In the genomic region with DNA sequence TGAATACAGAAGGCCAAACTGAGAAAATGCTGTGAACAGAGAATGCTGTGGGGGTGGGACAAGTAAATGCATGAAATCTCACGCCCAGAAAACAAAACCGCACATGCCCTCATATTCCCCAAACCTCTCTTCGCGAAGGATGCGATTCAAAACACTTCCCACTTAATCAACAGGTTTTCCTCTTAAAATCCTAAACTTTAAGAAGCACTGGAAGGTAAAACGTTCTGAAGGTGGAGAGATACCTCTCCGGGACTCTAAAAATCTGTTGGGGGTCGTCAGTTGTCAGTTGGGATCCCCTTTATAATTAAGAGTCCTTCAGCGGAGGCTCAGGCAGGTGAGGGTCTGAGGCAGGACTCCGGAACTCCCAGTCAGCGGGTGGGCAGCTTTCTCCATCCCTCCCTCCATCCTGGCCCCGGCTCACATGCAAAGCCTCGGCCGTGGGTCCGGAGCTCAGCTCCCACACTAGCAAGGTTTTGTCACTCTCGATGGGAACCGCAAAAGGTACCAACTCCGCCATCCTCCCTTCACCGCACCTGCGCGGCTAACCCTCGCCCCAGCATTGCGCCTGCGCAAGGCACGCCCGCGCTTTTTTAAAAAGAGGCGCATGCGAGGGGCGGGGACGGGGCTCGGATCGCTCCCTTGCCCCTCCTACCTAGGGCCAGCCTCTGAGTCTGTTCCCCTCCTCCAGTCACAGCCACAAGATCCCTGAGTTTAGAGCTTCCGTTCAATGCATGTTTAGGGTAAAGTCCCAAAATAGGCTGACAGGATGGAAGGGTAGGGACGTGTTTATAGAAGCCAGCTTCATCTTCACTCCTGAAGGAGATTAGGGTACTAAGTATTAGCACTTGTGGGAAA, we compare ENCODE assay signal across 8 cellular contexts. TPM values are rescaled to one million over a fixed set of nuclear protein-coding genes. Genes with fewer than 3 reads are reported as not detected.
DNase-seq lines count a peak whose midpoint lies in the region; ATAC-seq and TF ChIP-seq lines count a peak whose summit lies in the region.

A gene with protein sequence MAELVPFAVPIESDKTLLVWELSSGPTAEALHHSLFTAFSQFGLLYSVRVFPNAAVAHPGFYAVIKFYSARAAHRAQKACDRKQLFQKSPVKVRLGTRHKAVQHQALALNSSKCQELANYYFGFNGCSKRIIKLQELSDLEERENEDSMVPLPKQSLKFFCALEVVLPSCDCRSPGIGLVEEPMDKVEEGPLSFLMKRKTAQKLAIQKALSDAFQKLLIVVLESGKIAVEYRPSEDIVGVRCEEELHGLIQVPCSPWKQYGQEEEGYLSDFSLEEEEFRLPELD (minus strand): TSS at position 563 of the 855 bp plus-strand sequence. CDS start 46 bp downstream, at position 517.

- ATAC-seq in natural killer cell treated with Interleukin-12 subunit alpha and Interleukin-12 subunit beta and Interleukin-15 and Interleukin-18, amount 100 ng/mL, for 72 hours: peak; percentile 97 to 99

- no peaks in the 10 kb centered on the region for H3K27me3 Mint-ChIP-seq in natural killer cell treated with Interleukin-12 subunit alpha and Interleukin-12 subunit beta and Interleukin-15 and Interleukin-18, amount 100 ng/mL, for 72 hours

- H3K4me3 Mint-ChIP-seq in natural killer cell treated with Interleukin-12 subunit alpha and Interleukin-12 subunit beta and Interleukin-15 and Interleukin-18, amount 100 ng/mL, for 72 hours: peak within 1 kb of the TSS; percentile 90

- no peaks in the 10 kb centered on the region for H3K36me3 Mint-ChIP-seq in natural killer cell treated with Interleukin-12 subunit alpha and Interleukin-12 subunit beta and Interleukin-15 and Interleukin-18, amount 100 ng/mL, for 72 hours

- peak within 1 kb of the TSS; percentile 74 to 92 for H3K27ac Mint-ChIP-seq in natural killer cell treated with Interleukin-12 subunit alpha and Interleukin-12 subunit beta and Interleukin-15 and Interleukin-18, amount 100 ng/mL, for 72 hours

- peaks cover 0 to 21% (median 0%) of the 10 kb centered on the region in 4 donors for H3K27me3 ChIP-seq in esophagus squamous epithelium

- WGBS in esophagus squamous epithelium, 2 donors: 2 to 4% methylated on average over 20 to 21 of the region's 35 CpGs

- peaks cover 15 to 26% of the 10 kb centered on the region in 2 donors for H3K4me1 Mint-ChIP-seq in natural killer cell treated with Interleukin-12 subunit alpha and Interleukin-12 subunit beta and Interleukin-15 and Interleukin-18, amount 100 ng/mL, for 72 hours (ENCODE audit: low read depth in 2 of 2)

- TF ChIP-seq CTCF in esophagus squamous epithelium (IDR thresholded peaks at IDR 0.05): no peak

- no peak within 1 kb of the TSS for H3K27ac ChIP-seq in esophagus squamous epithelium

- intact Hi-C loops in esophagus squamous epithelium (cut with DNase I): no loop called here

- no peaks in the 10 kb centered on the region for H3K9me3 ChIP-seq in esophagus squamous epithelium

- peak; percentile 71 for TF ChIP-seq POLR2A in GM19193 (IDR thresholded peaks at IDR 0.05; ENCODE audit: extremely low read depth, insufficient read depth, insufficient read length)
- TF ChIP-seq POLR2A in esophagus squamous epithelium (IDR thresholded peaks at IDR 0.05): no peak

- DNase-seq in AG08395 (ENCODE audit: low spot score) (peak; percentile 77), OCI-M1 (lab: John Stamatoyannopoulos, UW) (peak; percentile 87), activated T-cell treated with anti-CD3 and anti-CD28 coated beads for 48 hours (ENCODE audit: low read depth) (peak; percentile 89), esophagus squamous epithelium (lab: John Stamatoyannopoulos, UW) (no peak)
- DNase-seq in Jurkat, Clone E6-1 (ENCODE audit: low read depth, low spot score): peak; percentile 91
- peak; percentile 88 for DNase-seq in natural killer cell treated with Interleukin-12 subunit alpha and Interleukin-12 subunit beta and Interleukin-15 and Interleukin-18, amount 100 ng/mL, for 72 hours (ENCODE audit: low spot score)
- peak; percentile 49 to 72 (median 60) for DNase-seq in stimulated activated naive CD4-positive, alpha-beta T cell (lab: John Stamatoyannopoulos, UW)

- no peaks in the 10 kb centered on the region for H3K9me3 Mint-ChIP-seq in natural killer cell treated with Interleukin-12 subunit alpha and Interleukin-12 subunit beta and Interleukin-15 and Interleukin-18, amount 100 ng/mL, for 72 hours

- H3K36me3 ChIP-seq in esophagus squamous epithelium: no peaks in the 10 kb centered on the region

- H3K4me1 ChIP-seq in esophagus squamous epithelium: peaks cover 8 to 21% (median 11%) of the 10 kb centered on the region in 3 donors

- peak within 1 kb of the TSS; percentile 87 for H3K4me3 ChIP-seq in Jurkat, Clone E6-1 (ENCODE audit: low read length)
- H3K4me3 ChIP-seq in esophagus squamous epithelium: peak within 1 kb of the TSS; percentile 20 to 64 (median 42)

RNA-seq across cellular contexts. Expression of the gene that starts here (rescaled TPM):
- 22.9 TPM for polyA plus RNA-seq in Jurkat, Clone E6-1 (2012; ENCODE audit: insufficient read depth, insufficient read length)
- total RNA-seq in esophagus squamous epithelium: 1 to 10 TPM in 1 of 4 donors, under 1 TPM in 3; 0.38 to 4.0 (median 0.45) TPM
- 1 to 10 TPM; 1.3 to 3.5 TPM for total RNA-seq in natural killer cell treated with Interleukin-12 subunit alpha and Interleukin-12 subunit beta and Interleukin-15 and Interleukin-18, amount 100 ng/mL, for 72 hours
